35 cellular contexts compared by ENCODE assay signal in genomic region chr1:201322653-201323510, GRCh38. TPM values are rescaled to one million over a fixed set of nuclear protein-coding genes. Genes with fewer than 3 reads are reported as not detected.
"Had no signal": no experiment of that assay in that cellular context is flagged by ENCODE, and none has a peak within 500 bp of the region (broad histone marks: within the 10 kb centered on the region; RNA-seq: fewer than 3 reads in every experiment).

No MANE protein-coding gene starts in this region.

- H3K27ac ChIP-seq: adrenal gland, ascending aorta, brain microvascular endothelial cell, esophagus muscularis mucosa, foreskin keratinocyte, gastrocnemius medialis, heart left ventricle, WERI-Rb-1 had no signal

- H3K27me3 ChIP-seq: adrenal gland, ascending aorta, esophagus muscularis mucosa, foreskin keratinocyte, gastrocnemius medialis, heart left ventricle had no signal

- H3K4me1 ChIP-seq: adrenal gland, ascending aorta, esophagus muscularis mucosa, gastrocnemius medialis, heart left ventricle had no signal

- H3K4me3 ChIP-seq: adrenal gland, ascending aorta, esophagus muscularis mucosa, gastrocnemius medialis, heart left ventricle had no signal

- DNase-seq: activated B cell treated with CpG ODN at 0.5 μM for 24 hours; activated CD4-positive, alpha-beta memory T cell treated with anti-CD3 and anti-CD28 coated beads for 36 hours; activated CD4-positive, alpha-beta T cell treated with anti-CD3 and anti-CD28 coated beads for 48 hours; activated CD8-positive, alpha-beta memory T cell treated with anti-CD3 and anti-CD28 coated beads, Interleukin-2, amount 10 ng/mL, durations not matched to agents 7 days and 5 days; activated CD8-positive, alpha-beta memory T cell treated with anti-CD3 and anti-CD28 coated beads, Interleukin-2, amount 50 U/mL, for 4 hours; activated CD8-positive, alpha-beta T cell treated with anti-CD3 and anti-CD28 coated beads, Interleukin-2, amount 10 ng/mL, durations not matched to agents 7 days and 5 days; activated effector memory CD4-positive, alpha-beta T cell treated with anti-CD3 and anti-CD28 coated beads, Interleukin-2, amount 50 U/mL, for 16 hours; activated naive CD4-positive, alpha-beta T cell treated with anti-CD3 and anti-CD28 coated beads for 36 hours; activated naive CD8-positive, alpha-beta T cell treated with anti-CD3 and anti-CD28 coated beads for 36 hours; activated naive CD8-positive, alpha-beta T cell treated with anti-CD3 and anti-CD28 coated beads, Interleukin-2, amount 50 U/mL, for 24 hours; activated T-cell treated with anti-CD3 and anti-CD28 coated beads, Interleukin-2, amount 50 U/mL, for 1 hour; activated T-cell treated with anti-CD3 and anti-CD28 coated beads, Interleukin-2, amount 50 U/mL, for 48 hours; adrenal gland; amygdala; brain microvascular endothelial cell; caudate nucleus; cortex of kidney; dermis blood vessel endothelial cell; effector CD4-positive, alpha-beta T cell; effector memory CD8-positive, alpha-beta T cell; erythroblast; foreskin keratinocyte; gastrocnemius medialis; glutamatergic neuron; T-helper 1 cell; T-helper 17 cell; T1000; WERI-Rb-1 had no signal

- H3K9me3 ChIP-seq: adrenal gland, ascending aorta, esophagus muscularis mucosa, gastrocnemius medialis, heart left ventricle had no signal

- ATAC-seq: activated CD4-positive, CD25-positive, alpha-beta regulatory T cell treated with anti-CD3 and anti-CD28 coated beads, Interleukin-2, amount 50 U/mL, for 24 hours; activated CD8-positive, alpha-beta memory T cell treated with anti-CD3 and anti-CD28 coated beads, Interleukin-2, amount 10 ng/mL, durations not matched to agents 7 days and 5 days; activated CD8-positive, alpha-beta T cell treated with anti-CD3 and anti-CD28 coated beads, Interleukin-2, amount 10 ng/mL, durations not matched to agents 7 days and 5 days; activated naive CD8-positive, alpha-beta T cell treated with anti-CD3 and anti-CD28 coated beads, Interleukin-2, amount 50 U/mL, for 24 hours; effector memory CD8-positive, alpha-beta T cell; foreskin keratinocyte; gastrocnemius medialis; heart left ventricle; T-helper 17 cell had no signal

- H3K36me3 ChIP-seq: adrenal gland, ascending aorta, brain microvascular endothelial cell, esophagus muscularis mucosa, gastrocnemius medialis, heart left ventricle, WERI-Rb-1 had no signal

RNA-seq across cellular contexts. Expression of gene PKP1, which starts 39.6 kb away (rescaled TPM):
- total RNA-seq: activated B cell treated with CpG ODN at 0.5 μM for 24 hours; activated CD4-positive, alpha-beta memory T cell treated with anti-CD3 and anti-CD28 coated beads for 36 hours; activated CD8-positive, alpha-beta memory T cell treated with anti-CD3 and anti-CD28 coated beads for 36 hours; activated CD8-positive, alpha-beta memory T cell treated with anti-CD3 and anti-CD28 coated beads, Interleukin-2, amount 10 ng/mL, durations not matched to agents 7 days and 5 days; activated CD8-positive, alpha-beta T cell treated with anti-CD3 and anti-CD28 coated beads, Interleukin-2, amount 10 ng/mL, durations not matched to agents 7 days and 5 days; activated naive CD4-positive, alpha-beta T cell treated with anti-CD3 and anti-CD28 coated beads for 36 hours; activated T-helper 1 cell treated with anti-CD3 and anti-CD28 coated beads, Interleukin-12 subunit alpha, Interleukin-12 subunit beta, Interleukin-2, Interleukin-4 antibody, amounts not matched to agents 30 ng/mL and 10 ng/mL and 1 ng/mL, durations not matched to agents 14 hours and 24 hours and 36 hours; activated T-helper 2 cell treated with anti-CD3 and anti-CD28 coated beads, Interferon-gamma antibody, Interleukin-2, Interleukin-4, amounts not matched to agents 10 μg/mL and 5 μg/mL and 100 μg/mL, durations not matched to agents 14 hours and 24 hours and 36 hours; ascending aorta; T-helper 17 cell had no signal

RNA-seq across cellular contexts. Expression of gene TNNT2, which starts 54.6 kb away (rescaled TPM):
- total RNA-seq: activated B cell treated with CpG ODN at 0.5 μM for 24 hours; activated CD4-positive, alpha-beta memory T cell treated with anti-CD3 and anti-CD28 coated beads for 36 hours; activated CD8-positive, alpha-beta memory T cell treated with anti-CD3 and anti-CD28 coated beads for 36 hours; activated CD8-positive, alpha-beta memory T cell treated with anti-CD3 and anti-CD28 coated beads, Interleukin-2, amount 10 ng/mL, durations not matched to agents 7 days and 5 days; activated CD8-positive, alpha-beta T cell treated with anti-CD3 and anti-CD28 coated beads, Interleukin-2, amount 10 ng/mL, durations not matched to agents 7 days and 5 days; activated naive CD4-positive, alpha-beta T cell treated with anti-CD3 and anti-CD28 coated beads for 36 hours; activated naive CD8-positive, alpha-beta T cell treated with anti-CD3 and anti-CD28 coated beads for 36 hours; activated T-helper 1 cell treated with anti-CD3 and anti-CD28 coated beads, Interleukin-12 subunit alpha, Interleukin-12 subunit beta, Interleukin-2, Interleukin-4 antibody, amounts not matched to agents 30 ng/mL and 10 ng/mL and 1 ng/mL, durations not matched to agents 14 hours and 24 hours and 36 hours; activated T-helper 2 cell treated with anti-CD3 and anti-CD28 coated beads, Interferon-gamma antibody, Interleukin-2, Interleukin-4, amounts not matched to agents 10 μg/mL and 5 μg/mL and 100 μg/mL, durations not matched to agents 14 hours and 24 hours and 36 hours; ascending aorta; dermis blood vessel endothelial cell; T-helper 17 cell had no signal
